In the genomic region with DNA sequence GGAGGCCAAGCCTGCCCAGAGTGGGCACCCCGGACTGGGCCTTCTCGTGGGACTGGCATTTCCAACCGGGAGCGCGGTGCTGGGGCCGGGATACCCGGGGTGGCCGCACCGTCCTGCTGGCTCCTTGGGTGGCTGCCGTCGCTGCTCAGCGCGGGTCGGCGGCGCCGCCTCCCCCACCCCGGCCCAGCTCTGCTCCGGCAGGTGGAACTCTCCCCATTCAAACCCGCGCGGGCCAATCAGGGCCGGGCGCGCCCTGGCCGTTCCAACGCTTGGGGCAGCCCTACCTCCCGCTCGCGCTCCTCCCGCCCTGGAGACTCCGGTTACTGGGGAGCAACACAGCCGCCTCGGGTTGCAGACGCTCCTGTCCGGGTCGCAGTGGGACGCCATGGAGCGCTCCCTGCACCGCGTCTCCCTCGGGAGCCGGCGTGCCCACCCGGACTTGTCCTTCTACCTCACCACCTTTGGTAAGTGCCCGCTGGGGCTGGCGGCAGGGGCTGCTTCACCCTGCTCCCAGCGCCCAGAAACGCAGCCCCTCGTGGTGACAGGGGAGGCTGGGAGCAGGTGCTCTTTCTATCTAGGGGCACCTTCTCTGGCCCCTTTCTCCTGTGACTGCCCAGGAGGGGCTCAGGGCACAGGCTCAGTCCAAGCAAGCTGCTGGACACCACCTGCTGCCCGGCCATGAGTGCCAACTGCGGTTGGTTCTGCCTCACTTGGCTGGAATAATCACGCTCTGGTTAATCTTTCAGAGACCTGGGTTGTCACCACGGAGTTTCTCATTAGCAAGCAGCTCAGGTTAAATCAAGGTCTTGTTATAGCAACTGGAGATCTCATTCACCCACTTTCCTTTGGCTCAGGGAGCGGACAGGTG, we compare ENCODE assay signal across 1 cellular context.
TF ChIP-seq lines count a peak whose summit lies in the region.

A gene (plus strand): TSS at position 310 of the 868 bp plus-strand sequence. CDS start 76 bp downstream, at position 386.

TF ChIP-seq in HepG2, 621 proteins besides CTCF, POLR2A, EP300 and RAD21 (continued from another document and continues in another):
- TF ChIP-seq, protein P1, sequence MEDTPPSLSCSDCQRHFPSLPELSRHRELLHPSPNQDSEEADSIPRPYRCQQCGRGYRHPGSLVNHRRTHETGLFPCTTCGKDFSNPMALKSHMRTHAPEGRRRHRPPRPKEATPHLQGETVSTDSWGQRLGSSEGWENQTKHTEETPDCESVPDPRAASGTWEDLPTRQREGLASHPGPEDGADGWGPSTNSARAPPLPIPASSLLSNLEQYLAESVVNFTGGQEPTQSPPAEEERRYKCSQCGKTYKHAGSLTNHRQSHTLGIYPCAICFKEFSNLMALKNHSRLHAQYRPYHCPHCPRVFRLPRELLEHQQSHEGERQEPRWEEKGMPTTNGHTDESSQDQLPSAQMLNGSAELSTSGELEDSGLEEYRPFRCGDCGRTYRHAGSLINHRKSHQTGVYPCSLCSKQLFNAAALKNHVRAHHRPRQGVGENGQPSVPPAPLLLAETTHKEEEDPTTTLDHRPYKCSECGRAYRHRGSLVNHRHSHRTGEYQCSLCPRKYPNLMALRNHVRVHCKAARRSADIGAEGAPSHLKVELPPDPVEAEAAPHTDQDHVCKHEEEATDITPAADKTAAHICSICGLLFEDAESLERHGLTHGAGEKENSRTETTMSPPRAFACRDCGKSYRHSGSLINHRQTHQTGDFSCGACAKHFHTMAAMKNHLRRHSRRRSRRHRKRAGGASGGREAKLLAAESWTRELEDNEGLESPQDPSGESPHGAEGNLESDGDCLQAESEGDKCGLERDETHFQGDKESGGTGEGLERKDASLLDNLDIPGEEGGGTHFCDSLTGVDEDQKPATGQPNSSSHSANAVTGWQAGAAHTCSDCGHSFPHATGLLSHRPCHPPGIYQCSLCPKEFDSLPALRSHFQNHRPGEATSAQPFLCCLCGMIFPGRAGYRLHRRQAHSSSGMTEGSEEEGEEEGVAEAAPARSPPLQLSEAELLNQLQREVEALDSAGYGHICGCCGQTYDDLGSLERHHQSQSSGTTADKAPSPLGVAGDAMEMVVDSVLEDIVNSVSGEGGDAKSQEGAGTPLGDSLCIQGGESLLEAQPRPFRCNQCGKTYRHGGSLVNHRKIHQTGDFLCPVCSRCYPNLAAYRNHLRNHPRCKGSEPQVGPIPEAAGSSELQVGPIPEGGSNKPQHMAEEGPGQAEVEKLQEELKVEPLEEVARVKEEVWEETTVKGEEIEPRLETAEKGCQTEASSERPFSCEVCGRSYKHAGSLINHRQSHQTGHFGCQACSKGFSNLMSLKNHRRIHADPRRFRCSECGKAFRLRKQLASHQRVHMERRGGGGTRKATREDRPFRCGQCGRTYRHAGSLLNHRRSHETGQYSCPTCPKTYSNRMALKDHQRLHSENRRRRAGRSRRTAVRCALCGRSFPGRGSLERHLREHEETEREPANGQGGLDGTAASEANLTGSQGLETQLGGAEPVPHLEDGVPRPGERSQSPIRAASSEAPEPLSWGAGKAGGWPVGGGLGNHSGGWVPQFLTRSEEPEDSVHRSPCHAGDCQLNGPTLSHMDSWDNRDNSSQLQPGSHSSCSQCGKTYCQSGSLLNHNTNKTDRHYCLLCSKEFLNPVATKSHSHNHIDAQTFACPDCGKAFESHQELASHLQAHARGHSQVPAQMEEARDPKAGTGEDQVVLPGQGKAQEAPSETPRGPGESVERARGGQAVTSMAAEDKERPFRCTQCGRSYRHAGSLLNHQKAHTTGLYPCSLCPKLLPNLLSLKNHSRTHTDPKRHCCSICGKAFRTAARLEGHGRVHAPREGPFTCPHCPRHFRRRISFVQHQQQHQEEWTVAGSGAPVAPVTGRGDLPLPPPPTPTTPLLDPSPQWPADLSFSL (CRISPR knock-in tag; IDR thresholded peaks at IDR 0.05), result 0 out of 2 replicates have a peak, but pooled peaks have one; percentile 23
- TF ChIP-seq, protein P2, sequence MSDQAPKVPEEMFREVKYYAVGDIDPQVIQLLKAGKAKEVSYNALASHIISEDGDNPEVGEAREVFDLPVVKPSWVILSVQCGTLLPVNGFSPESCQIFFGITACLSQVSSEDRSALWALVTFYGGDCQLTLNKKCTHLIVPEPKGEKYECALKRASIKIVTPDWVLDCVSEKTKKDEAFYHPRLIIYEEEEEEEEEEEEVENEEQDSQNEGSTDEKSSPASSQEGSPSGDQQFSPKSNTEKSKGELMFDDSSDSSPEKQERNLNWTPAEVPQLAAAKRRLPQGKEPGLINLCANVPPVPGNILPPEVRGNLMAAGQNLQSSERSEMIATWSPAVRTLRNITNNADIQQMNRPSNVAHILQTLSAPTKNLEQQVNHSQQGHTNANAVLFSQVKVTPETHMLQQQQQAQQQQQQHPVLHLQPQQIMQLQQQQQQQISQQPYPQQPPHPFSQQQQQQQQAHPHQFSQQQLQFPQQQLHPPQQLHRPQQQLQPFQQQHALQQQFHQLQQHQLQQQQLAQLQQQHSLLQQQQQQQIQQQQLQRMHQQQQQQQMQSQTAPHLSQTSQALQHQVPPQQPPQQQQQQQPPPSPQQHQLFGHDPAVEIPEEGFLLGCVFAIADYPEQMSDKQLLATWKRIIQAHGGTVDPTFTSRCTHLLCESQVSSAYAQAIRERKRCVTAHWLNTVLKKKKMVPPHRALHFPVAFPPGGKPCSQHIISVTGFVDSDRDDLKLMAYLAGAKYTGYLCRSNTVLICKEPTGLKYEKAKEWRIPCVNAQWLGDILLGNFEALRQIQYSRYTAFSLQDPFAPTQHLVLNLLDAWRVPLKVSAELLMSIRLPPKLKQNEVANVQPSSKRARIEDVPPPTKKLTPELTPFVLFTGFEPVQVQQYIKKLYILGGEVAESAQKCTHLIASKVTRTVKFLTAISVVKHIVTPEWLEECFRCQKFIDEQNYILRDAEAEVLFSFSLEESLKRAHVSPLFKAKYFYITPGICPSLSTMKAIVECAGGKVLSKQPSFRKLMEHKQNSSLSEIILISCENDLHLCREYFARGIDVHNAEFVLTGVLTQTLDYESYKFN (CRISPR knock-in tag; conservative IDR thresholded peaks at IDR 0.05), result peak; percentile 31
- TF ChIP-seq, protein P3, sequence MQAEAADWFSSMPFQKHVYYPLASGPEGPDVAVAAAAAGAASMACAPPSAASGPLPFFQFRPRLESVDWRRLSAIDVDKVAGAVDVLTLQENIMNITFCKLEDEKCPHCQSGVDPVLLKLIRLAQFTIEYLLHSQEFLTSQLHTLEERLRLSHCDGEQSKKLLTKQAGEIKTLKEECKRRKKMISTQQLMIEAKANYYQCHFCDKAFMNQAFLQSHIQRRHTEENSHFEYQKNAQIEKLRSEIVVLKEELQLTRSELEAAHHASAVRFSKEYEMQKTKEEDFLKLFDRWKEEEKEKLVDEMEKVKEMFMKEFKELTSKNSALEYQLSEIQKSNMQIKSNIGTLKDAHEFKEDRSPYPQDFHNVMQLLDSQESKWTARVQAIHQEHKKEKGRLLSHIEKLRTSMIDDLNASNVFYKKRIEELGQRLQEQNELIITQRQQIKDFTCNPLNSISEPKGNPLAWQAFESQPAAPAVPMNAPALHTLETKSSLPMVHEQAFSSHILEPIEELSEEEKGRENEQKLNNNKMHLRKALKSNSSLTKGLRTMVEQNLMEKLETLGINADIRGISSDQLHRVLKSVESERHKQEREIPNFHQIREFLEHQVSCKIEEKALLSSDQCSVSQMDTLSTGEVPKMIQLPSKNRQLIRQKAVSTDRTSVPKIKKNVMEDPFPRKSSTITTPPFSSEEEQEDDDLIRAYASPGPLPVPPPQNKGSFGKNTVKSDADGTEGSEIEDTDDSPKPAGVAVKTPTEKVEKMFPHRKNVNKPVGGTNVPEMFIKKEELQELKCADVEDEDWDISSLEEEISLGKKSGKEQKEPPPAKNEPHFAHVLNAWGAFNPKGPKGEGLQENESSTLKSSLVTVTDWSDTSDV (CRISPR knock-in tag; IDR thresholded peaks at IDR 0.05), result peak; percentile 94
- TF ChIP-seq CHD2 (IDR thresholded peaks at IDR 0.05; ENCODE audit: low read depth, low read length), result no peak
- peak; percentile 83 for TF ChIP-seq RBFOX2 (IDR thresholded peaks at IDR 0.05; ENCODE audit: low read depth, low read length)
- TF ChIP-seq, protein P4, sequence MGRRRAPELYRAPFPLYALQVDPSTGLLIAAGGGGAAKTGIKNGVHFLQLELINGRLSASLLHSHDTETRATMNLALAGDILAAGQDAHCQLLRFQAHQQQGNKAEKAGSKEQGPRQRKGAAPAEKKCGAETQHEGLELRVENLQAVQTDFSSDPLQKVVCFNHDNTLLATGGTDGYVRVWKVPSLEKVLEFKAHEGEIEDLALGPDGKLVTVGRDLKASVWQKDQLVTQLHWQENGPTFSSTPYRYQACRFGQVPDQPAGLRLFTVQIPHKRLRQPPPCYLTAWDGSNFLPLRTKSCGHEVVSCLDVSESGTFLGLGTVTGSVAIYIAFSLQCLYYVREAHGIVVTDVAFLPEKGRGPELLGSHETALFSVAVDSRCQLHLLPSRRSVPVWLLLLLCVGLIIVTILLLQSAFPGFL (CRISPR knock-in tag; IDR thresholded peaks at IDR 0.05), result peak; percentile 64; the same call in 1 of the 2 replicates
- no peak for TF ChIP-seq ZNF460 (CRISPR knock-in tag; IDR thresholded peaks at IDR 0.05; ENCODE audit: borderline replicate concordance)
- TF ChIP-seq, protein P5, sequence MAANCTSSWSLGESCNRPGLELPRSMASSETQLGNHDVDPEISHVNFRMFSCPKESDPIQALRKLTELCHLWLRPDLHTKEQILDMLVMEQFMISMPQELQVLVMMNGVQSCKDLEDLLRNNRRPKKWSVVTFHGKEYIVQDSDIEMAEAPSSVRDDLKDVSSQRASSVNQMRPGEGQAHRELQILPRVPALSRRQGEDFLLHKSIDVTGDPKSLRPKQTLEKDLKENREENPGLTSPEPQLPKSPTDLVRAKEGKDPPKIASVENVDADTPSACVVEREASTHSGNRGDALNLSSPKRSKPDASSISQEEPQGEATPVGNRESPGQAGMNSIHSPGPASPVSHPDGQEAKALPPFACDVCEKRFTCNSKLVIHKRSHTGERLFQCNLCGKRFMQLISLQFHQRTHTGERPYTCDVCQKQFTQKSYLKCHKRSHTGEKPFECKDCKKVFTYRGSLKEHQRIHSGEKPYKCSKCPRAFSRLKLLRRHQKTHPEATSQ (CRISPR knock-in tag; IDR thresholded peaks at IDR 0.05; ENCODE audit: borderline replicate concordance), result no peak
- no peak for TF ChIP-seq ZNF17 (CRISPR knock-in tag; IDR thresholded peaks at IDR 0.05)
- 0 out of 2 replicates have a peak, but pooled peaks have one; percentile 72 for TF ChIP-seq MTF2 (CRISPR knock-in tag; IDR thresholded peaks at IDR 0.05; ENCODE audit: borderline replicate concordance)
- TF ChIP-seq, protein P6, sequence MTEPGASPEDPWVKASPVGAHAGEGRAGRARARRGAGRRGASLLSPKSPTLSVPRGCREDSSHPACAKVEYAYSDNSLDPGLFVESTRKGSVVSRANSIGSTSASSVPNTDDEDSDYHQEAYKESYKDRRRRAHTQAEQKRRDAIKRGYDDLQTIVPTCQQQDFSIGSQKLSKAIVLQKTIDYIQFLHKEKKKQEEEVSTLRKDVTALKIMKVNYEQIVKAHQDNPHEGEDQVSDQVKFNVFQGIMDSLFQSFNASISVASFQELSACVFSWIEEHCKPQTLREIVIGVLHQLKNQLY (CRISPR knock-in tag; IDR thresholded peaks at IDR 0.05), result no peak
- TF ChIP-seq SIX4 (CRISPR knock-in tag; IDR thresholded peaks at IDR 0.05), result 0 out of 2 replicates have a peak, but pooled peaks have one; percentile 39
- TF ChIP-seq, protein P7, sequence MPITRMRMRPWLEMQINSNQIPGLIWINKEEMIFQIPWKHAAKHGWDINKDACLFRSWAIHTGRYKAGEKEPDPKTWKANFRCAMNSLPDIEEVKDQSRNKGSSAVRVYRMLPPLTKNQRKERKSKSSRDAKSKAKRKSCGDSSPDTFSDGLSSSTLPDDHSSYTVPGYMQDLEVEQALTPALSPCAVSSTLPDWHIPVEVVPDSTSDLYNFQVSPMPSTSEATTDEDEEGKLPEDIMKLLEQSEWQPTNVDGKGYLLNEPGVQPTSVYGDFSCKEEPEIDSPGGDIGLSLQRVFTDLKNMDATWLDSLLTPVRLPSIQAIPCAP (CRISPR knock-in tag; IDR thresholded peaks at IDR 0.05; ENCODE audit: low read depth), result no peak
- TF ChIP-seq ZKSCAN1 (IDR thresholded peaks at IDR 0.05; ENCODE audit: low read length), result no peak
- TF ChIP-seq ARNT (IDR thresholded peaks at IDR 0.05), result no peak
- no peak for TF ChIP-seq MEF2D (CRISPR knock-in tag; IDR thresholded peaks at IDR 0.05)
- 0 out of 2 replicates have a peak, but pooled peaks have one; percentile 11 for TF ChIP-seq ZNF264 (CRISPR knock-in tag; IDR thresholded peaks at IDR 0.05)
- TF ChIP-seq, protein P8, sequence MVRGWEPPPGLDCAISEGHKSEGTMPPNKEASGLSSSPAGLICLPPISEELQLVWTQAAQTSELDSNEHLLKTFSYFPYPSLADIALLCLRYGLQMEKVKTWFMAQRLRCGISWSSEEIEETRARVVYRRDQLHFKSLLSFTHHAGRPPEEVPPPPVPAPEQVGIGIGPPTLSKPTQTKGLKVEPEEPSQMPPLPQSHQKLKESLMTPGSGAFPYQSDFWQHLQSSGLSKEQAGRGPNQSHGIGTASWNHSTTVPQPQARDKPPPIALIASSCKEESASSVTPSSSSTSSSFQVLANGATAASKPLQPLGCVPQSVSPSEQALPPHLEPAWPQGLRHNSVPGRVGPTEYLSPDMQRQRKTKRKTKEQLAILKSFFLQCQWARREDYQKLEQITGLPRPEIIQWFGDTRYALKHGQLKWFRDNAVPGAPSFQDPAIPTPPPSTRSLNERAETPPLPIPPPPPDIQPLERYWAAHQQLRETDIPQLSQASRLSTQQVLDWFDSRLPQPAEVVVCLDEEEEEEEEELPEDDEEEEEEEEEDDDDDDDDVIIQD (CRISPR knock-in tag; IDR thresholded peaks at IDR 0.05; ENCODE audit: low read depth), result 0 out of 2 replicates have a peak, but pooled peaks have one; percentile 40
- TF ChIP-seq NKX3-1 (CRISPR knock-in tag; IDR thresholded peaks at IDR 0.05), result no peak; the same call in 1 of the 2 replicates
- no peak for TF ChIP-seq KDM6A (CRISPR knock-in tag; IDR thresholded peaks at IDR 0.05; ENCODE audit: low read depth)
- TF ChIP-seq, protein P9, sequence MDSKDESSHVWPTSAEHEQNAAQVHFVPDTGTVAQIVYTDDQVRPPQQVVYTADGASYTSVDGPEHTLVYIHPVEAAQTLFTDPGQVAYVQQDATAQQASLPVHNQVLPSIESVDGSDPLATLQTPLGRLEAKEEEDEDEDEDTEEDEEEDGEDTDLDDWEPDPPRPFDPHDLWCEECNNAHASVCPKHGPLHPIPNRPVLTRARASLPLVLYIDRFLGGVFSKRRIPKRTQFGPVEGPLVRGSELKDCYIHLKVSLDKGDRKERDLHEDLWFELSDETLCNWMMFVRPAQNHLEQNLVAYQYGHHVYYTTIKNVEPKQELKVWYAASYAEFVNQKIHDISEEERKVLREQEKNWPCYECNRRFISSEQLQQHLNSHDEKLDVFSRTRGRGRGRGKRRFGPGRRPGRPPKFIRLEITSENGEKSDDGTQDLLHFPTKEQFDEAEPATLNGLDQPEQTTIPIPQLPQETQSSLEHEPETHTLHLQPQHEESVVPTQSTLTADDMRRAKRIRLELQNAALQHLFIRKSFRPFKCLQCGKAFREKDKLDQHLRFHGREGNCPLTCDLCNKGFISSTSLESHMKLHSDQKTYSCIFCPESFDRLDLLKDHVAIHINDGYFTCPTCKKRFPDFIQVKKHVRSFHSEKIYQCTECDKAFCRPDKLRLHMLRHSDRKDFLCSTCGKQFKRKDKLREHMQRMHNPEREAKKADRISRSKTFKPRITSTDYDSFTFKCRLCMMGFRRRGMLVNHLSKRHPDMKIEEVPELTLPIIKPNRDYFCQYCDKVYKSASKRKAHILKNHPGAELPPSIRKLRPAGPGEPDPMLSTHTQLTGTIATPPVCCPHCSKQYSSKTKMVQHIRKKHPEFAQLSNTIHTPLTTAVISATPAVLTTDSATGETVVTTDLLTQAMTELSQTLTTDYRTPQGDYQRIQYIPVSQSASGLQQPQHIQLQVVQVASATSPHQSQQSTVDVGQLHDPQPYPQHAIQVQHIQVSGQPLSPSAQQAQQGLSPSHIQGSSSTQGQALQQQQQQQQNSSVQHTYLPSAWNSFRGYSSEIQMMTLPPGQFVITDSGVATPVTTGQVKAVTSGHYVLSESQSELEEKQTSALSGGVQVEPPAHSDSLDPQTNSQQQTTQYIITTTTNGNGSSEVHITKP (CRISPR knock-in tag; IDR thresholded peaks at IDR 0.05; ENCODE audit: low read depth), result peak; percentile 39; the same call in 1 of the 2 replicates
